8 cellular contexts compared by ENCODE assay signal in genomic region chr11:68461284-68461861, GRCh38. TPM values are rescaled to one million over a fixed set of nuclear protein-coding genes. Genes with fewer than 3 reads are reported as not detected.
DNase-seq lines count a peak whose midpoint lies in the region; ATAC-seq, FAIRE-seq and TF ChIP-seq lines count a peak whose summit lies in the region.

No MANE protein-coding gene starts in this region.

- H3K9ac ChIP-seq in fibroblast of lung (ENCODE audit: insufficient read depth, low read length) = peak overlapping the region; percentile 93
- no peak overlapping the region for H3K9ac ChIP-seq in parathyroid adenoma

- TF ChIP-seq CTCF in AG10803 (conservative IDR thresholded peaks at IDR 0.05; ENCODE audit: low read length) = no peak
- no peak for TF ChIP-seq CTCF in fibroblast of lung (conservative IDR thresholded peaks at IDR 0.05 in 1 of 2, IDR thresholded peaks at IDR 0.05 in 1 of 2; ENCODE audit: low read depth in 1 of 2, low read length in 2 of 2)
- TF ChIP-seq CTCF in parathyroid adenoma (IDR thresholded peaks at IDR 0.05) = no peak

- H3K27me3 ChIP-seq in fibroblast of lung (ENCODE audit: control insufficient read depth, insufficient read depth, low read length) = no peaks in the 10 kb centered on the region
- H3K27me3 ChIP-seq in parathyroid adenoma (ENCODE audit: control insufficient read depth, insufficient read depth, low read length) = no peaks in the 10 kb centered on the region

- no peak overlapping the region for H2AFZ ChIP-seq in fibroblast of lung (ENCODE audit: low read length)
- H2AFZ ChIP-seq in parathyroid adenoma = no peak overlapping the region

- ATAC-seq in GM18519 (IDR thresholded peaks at IDR 0.05; ENCODE audit: low FRiP score, unreplicated experiment) (no peak), GM21737 (IDR thresholded peaks at IDR 0.05; ENCODE audit: unreplicated experiment) (no peak)

- H3K9me3 ChIP-seq in fibroblast of lung (ENCODE audit: control insufficient read depth, insufficient read depth, low read depth, low read length) (no peaks in the 10 kb centered on the region), parathyroid adenoma (ENCODE audit: control insufficient read depth, low read length) (no peaks in the 10 kb centered on the region)

- TF ChIP-seq POLR2A in H54 (IDR thresholded peaks at IDR 0.05; ENCODE audit: low read depth, low read length) = no peak

- H3K4me3 ChIP-seq in AG10803 (ENCODE audit: low read length) (peak overlapping the region; percentile 88), fibroblast of lung (replicated peaks in 1 of 4; ENCODE audit: control extremely low read depth in 1 of 4, insufficient read depth in 1 of 4, low read depth in 3 of 4, low read length in 4 of 4) (peak overlapping the region; percentile 61 to 81 (median 74)), parathyroid adenoma (ENCODE audit: low read depth, low read length) (peak overlapping the region; percentile 60)

- H3K79me2 ChIP-seq in fibroblast of lung (ENCODE audit: control insufficient read depth, insufficient read depth, low read length) = peaks cover 56% of the 10 kb centered on the region
- peaks cover 34% of the 10 kb centered on the region for H3K79me2 ChIP-seq in parathyroid adenoma

- H3K4me1 Mint-ChIP-seq in T-helper 2 cell treated with Interferon-gamma antibody and Interleukin-4, amounts not matched to agents 5 μg/mL and 100 μg/mL, for 36 hours (ENCODE audit: low read depth) = peaks cover 30% of the 10 kb centered on the region

- H4K20me1 ChIP-seq in fibroblast of lung (ENCODE audit: control insufficient read depth, extremely low read depth, insufficient read depth, low read length) = peaks cover 2% of the 10 kb centered on the region

- H3K4me3 Mint-ChIP-seq in T-helper 2 cell treated with Interferon-gamma antibody and Interleukin-4, amounts not matched to agents 5 μg/mL and 100 μg/mL, for 36 hours = peak overlapping the region; percentile 74

- no peak for DNase-seq in AG10803 (ENCODE audit: low read depth)
- peak; percentile 1 for DNase-seq in H54 (ENCODE audit: insufficient read length, low spot score)
- DNase-seq in T-helper 2 cell treated with Interferon-gamma antibody and Interleukin-4, amounts not matched to agents 5 μg/mL and 100 μg/mL, for 36 hours (ENCODE audit: low spot score) = no peak
- peak; percentile 47 to 55 for DNase-seq in fibroblast of lung (ENCODE audit: low read depth in 2 of 2)
- no peak for DNase-seq in middle frontal gyrus (ENCODE audit: extremely low spot score, low spot score)

- FAIRE-seq in H54 (lab: Jason Lieb, UNC) = no peak

- peak overlapping the region; percentile 76 for H3K27ac Mint-ChIP-seq in T-helper 2 cell treated with Interferon-gamma antibody and Interleukin-4, amounts not matched to agents 5 μg/mL and 100 μg/mL, for 36 hours

- no peaks in the 10 kb centered on the region for H3K36me3 ChIP-seq in fibroblast of lung (ENCODE audit: control insufficient read depth, insufficient read depth, low read length)
- H3K36me3 ChIP-seq in parathyroid adenoma (ENCODE audit: control insufficient read depth, insufficient read depth, low read length) = no peaks in the 10 kb centered on the region

- H3K36me3 Mint-ChIP-seq in T-helper 2 cell treated with Interferon-gamma antibody and Interleukin-4, amounts not matched to agents 5 μg/mL and 100 μg/mL, for 36 hours (ENCODE audit: low read depth) = peaks cover 16% of the 10 kb centered on the region

- peak overlapping the region; percentile 93 for H3K4me2 ChIP-seq in fibroblast of lung (ENCODE audit: extremely low read depth, insufficient read depth, low read length)
- H3K4me2 ChIP-seq in parathyroid adenoma (ENCODE audit: low read length) = peak overlapping the region; percentile 57

- H3K4me1 ChIP-seq in fibroblast of lung (ENCODE audit: control insufficient read depth, extremely low read depth, insufficient read depth, low read length) = peaks cover 2% of the 10 kb centered on the region
- no peaks in the 10 kb centered on the region for H3K4me1 ChIP-seq in parathyroid adenoma

- H3K27ac ChIP-seq in fibroblast of lung (ENCODE audit: insufficient read depth, low read length) (peak overlapping the region; percentile 80), parathyroid adenoma (no peak overlapping the region)

- no peaks in the 10 kb centered on the region for H3K27me3 Mint-ChIP-seq in T-helper 2 cell treated with Interferon-gamma antibody and Interleukin-4, amounts not matched to agents 5 μg/mL and 100 μg/mL, for 36 hours (ENCODE audit: low read depth)

- no peaks in the 10 kb centered on the region for H3K9me3 Mint-ChIP-seq in T-helper 2 cell treated with Interferon-gamma antibody and Interleukin-4, amounts not matched to agents 5 μg/mL and 100 μg/mL, for 36 hours

RNA-seq across cellular contexts. Expression of gene PPP6R3, which starts 0.8 kb away (rescaled TPM):
- 93.2 and 120 TPM in 2 replicates for total RNA-seq in fibroblast of lung
- polyA plus RNA-seq in fibroblast of lung = 42.3 and 44.2 TPM in 2 replicates
- 33.2 and 34.0 TPM in 2 replicates for polyA plus RNA-seq in fibroblast of lung (2012)
- polyA minus RNA-seq in fibroblast of lung (ENCODE audit: low replicate concordance) = 23.6 and 48.3 TPM in 2 replicates

Comparison
In these comparisons a context has a peak if more than half of its experiments do, and no peak if none do; other contexts are left out.
1. DNase-seq: peak in H54 (single experiment) and fibroblast of lung (2 of 2); none in AG10803 (single experiment), T-helper 2 cell treated with Interferon-gamma antibody and Interleukin-4, amounts not matched to agents 5 μg/mL and 100 μg/mL, for 36 hours (single experiment) and middle frontal gyrus (single experiment).
2. Peak in every context shown above with its lines, with median percentiles within 50 percentile points of each other: H3K4me3 ChIP-seq.